ENCODE assay signal across 8 cellular contexts in genomic region chr10:133307776-133308430, GRCh38. TPM values are rescaled to one million over a fixed set of nuclear protein-coding genes. Genes with fewer than 3 reads are reported as not detected.
DNase-seq lines count a peak whose midpoint lies in the region; ATAC-seq lines count a peak whose summit lies in the region.

No MANE protein-coding gene starts in this region.

- no peaks in the 10 kb centered on the region for H3K9me3 Mint-ChIP-seq in stimulated activated naive B cell treated with anti-CD40 and anti-IgM and Interleukin-4, amounts not matched to agents 10 μg/mL and 1 μg/mL and 100 μg/mL, for 72 hours

- in situ Hi-C loops in ACHN (cut with HindIII; ENCODE audit: low pct_ligation_motif_present, low pct_unique_long_range_greater_than_20kb, low sequenced_read_pairs): no loop called here

- H3K27ac Mint-ChIP-seq in stimulated activated naive B cell treated with anti-CD40 and anti-IgM and Interleukin-4, amounts not matched to agents 10 μg/mL and 1 μg/mL and 100 μg/mL, for 72 hours: peak overlapping the region; percentile 99

- peak overlapping the region; percentile 98 for H3K4me3 Mint-ChIP-seq in stimulated activated naive B cell treated with anti-CD40 and anti-IgM and Interleukin-4, amounts not matched to agents 10 μg/mL and 1 μg/mL and 100 μg/mL, for 72 hours

- H3K27ac ChIP-seq in epithelial cell of prostate: peak overlapping the region; percentile 94

- peaks cover 17 to 33% of the 10 kb centered on the region in 2 donors for H3K36me3 Mint-ChIP-seq in stimulated activated naive B cell treated with anti-CD40 and anti-IgM and Interleukin-4, amounts not matched to agents 10 μg/mL and 1 μg/mL and 100 μg/mL, for 72 hours

- no peaks in the 10 kb centered on the region for H3K27me3 Mint-ChIP-seq in stimulated activated naive B cell treated with anti-CD40 and anti-IgM and Interleukin-4, amounts not matched to agents 10 μg/mL and 1 μg/mL and 100 μg/mL, for 72 hours

- ATAC-seq in GM18502 (IDR thresholded peaks at IDR 0.05; ENCODE audit: poor library complexity, unreplicated experiment) (peak; percentile 44), HG03095 (IDR thresholded peaks at IDR 0.05; ENCODE audit: unreplicated experiment) (peak; percentile 37)
- ATAC-seq in stimulated activated naive B cell treated with anti-CD40 and anti-IgM and Interleukin-4, amounts not matched to agents 10 μg/mL and 1 μg/mL and 100 μg/mL, for 72 hours (replicated peaks): peak; percentile 49 to 50

- DNase-seq in ACHN: peak; percentile 82
- DNase-seq in NCI-H69 (lab: John Stamatoyannopoulos, UW): peak; percentile 66
- peak in 2 of 3 experiments; percentile 38 to 59 for DNase-seq in activated CD8-positive, alpha-beta memory T cell treated with anti-CD3 and anti-CD28 coated beads for 48 hours (ENCODE audit: low read depth in 2 of 3, low spot score in 2 of 3)
- peak; percentile 55 for DNase-seq in epithelial cell of prostate (ENCODE audit: low read depth, low spot score)
- peak; percentile 62 for DNase-seq in myocyte (ENCODE audit: low read depth)
- DNase-seq in stimulated activated naive B cell treated with anti-CD40 and anti-IgM and Interleukin-4, amounts not matched to agents 10 μg/mL and 1 μg/mL and 100 μg/mL, for 72 hours: peak; percentile 72

- H3K4me1 Mint-ChIP-seq in stimulated activated naive B cell treated with anti-CD40 and anti-IgM and Interleukin-4, amounts not matched to agents 10 μg/mL and 1 μg/mL and 100 μg/mL, for 72 hours: peaks cover 25 to 47% of the 10 kb centered on the region in 2 donors

RNA-seq across cellular contexts. Expression of gene TUBGCP2, which starts 0.8 kb away (rescaled TPM):
- 66.3 and 71.5 TPM in 2 replicates for total RNA-seq in myocyte
- polyA plus RNA-seq in myocyte (2012): 69.2 TPM

RNA-seq across cellular contexts. Expression of gene ZNF511, which starts 0.8 kb away (rescaled TPM):
- 25.3 and 25.8 TPM in 2 replicates for total RNA-seq in myocyte
- 24.1 TPM for polyA plus RNA-seq in myocyte (2012)

RNA-seq across cellular contexts. Expression of gene CALY, which starts 28.8 kb away (rescaled TPM):
- total RNA-seq in myocyte: 0.16 TPM in 1 of 2 replicates, not detected in the other
- 0.43 TPM for polyA plus RNA-seq in myocyte (2012)

RNA-seq across cellular contexts. Expression of gene ADAM8, which starts 31.2 kb away (rescaled TPM):
- total RNA-seq in myocyte: 1.5 and 2.0 TPM in 2 replicates
- 0.91 TPM for polyA plus RNA-seq in myocyte (2012)

RNA-seq across cellular contexts. Expression of gene PRAP1, which starts 39.3 kb away (rescaled TPM):
- total RNA-seq in myocyte: not detected in 2 replicates
- polyA plus RNA-seq in myocyte (2012): not detected

Comparison
In these comparisons a context has a peak if more than half of its experiments do, and no peak if none do; other contexts are left out.
1. Peak in every context shown above with its lines: DNase-seq, ATAC-seq and H3K27ac ChIP-seq.